ENCODE assay signal across 16 cellular contexts in genomic region chr3:13280122-13280790, GRCh38.
DNase-seq lines count a peak whose midpoint lies in the region; ATAC-seq and TF ChIP-seq lines count a peak whose summit lies in the region.
"Had no signal": no experiment of that assay in that cellular context is flagged by ENCODE, and none has a peak within 500 bp of the region (broad histone marks: within the 10 kb centered on the region; RNA-seq: fewer than 3 reads in every experiment).

No MANE protein-coding gene starts in this region.

- no peak overlapping the region for H3K14ac ChIP-seq in neuronal stem cell (ENCODE audit: low read length)

- H3K27ac Mint-ChIP-seq in chondrocyte (ENCODE audit: unreplicated experiment) = no peak overlapping the region
- H3K27ac Mint-ChIP-seq in T-helper 2 cell treated with Interferon-gamma antibody and Interleukin-4, amounts not matched to agents 5 μg/mL and 100 μg/mL, for 36 hours = no peak overlapping the region
- H3K27ac Mint-ChIP-seq: GM23338 had no signal

- WGBS in heart right ventricle, 2 donors = 94 to 96% methylated on average over 8 of the region's 8 CpGs
- no CpG with 5 or more reads among the region's 8 CpGs for WGBS in neuronal stem cell (ENCODE audit: extremely low coverage in 2 of 2, insufficient read length in 2 of 2, insufficient replicate concordance in 1 of 2), 2 donors

- H2BK12ac ChIP-seq in neuronal stem cell (ENCODE audit: low read length) = no peak overlapping the region

- H3K27me3 ChIP-seq in heart right ventricle = peaks cover 9 to 56% (median 35%) of the 10 kb centered on the region in 7 donors
- H3K27me3 ChIP-seq in neuronal stem cell (ENCODE audit: control insufficient read depth in 3 of 3, insufficient read depth in 3 of 3, low read depth in 1 of 3, low read length in 3 of 3) = peaks cover 2 to 81% (median 28%) of the 10 kb centered on the region in 3 experiments

- no peak overlapping the region for H4K8ac ChIP-seq in neuronal stem cell (ENCODE audit: low read depth, low read length)

- H3K27ac ChIP-seq in heart right ventricle (peak overlapping the region in 8 of 10 donors; percentile 71 to 89 (median 78)), neuronal stem cell (replicated peaks; ENCODE audit: low read length) (no peak overlapping the region)
- H3K27ac ChIP-seq: RWPE1 had no signal

- H3K4me3 Mint-ChIP-seq in chondrocyte (ENCODE audit: unreplicated experiment) = no peak overlapping the region
- no peak overlapping the region for H3K4me3 Mint-ChIP-seq in T-helper 2 cell treated with Interferon-gamma antibody and Interleukin-4, amounts not matched to agents 5 μg/mL and 100 μg/mL, for 36 hours
- no peak overlapping the region for H3K4me3 Mint-ChIP-seq in activated T-cell treated with anti-CD3 and anti-CD28 coated beads, Interleukin-2, amount 50 U/mL, for 4 hours

- peaks cover 8% of the 10 kb centered on the region for H3K36me3 Mint-ChIP-seq in chondrocyte (ENCODE audit: low read depth)
- H3K36me3 Mint-ChIP-seq in T-helper 2 cell treated with Interferon-gamma antibody and Interleukin-4, amounts not matched to agents 5 μg/mL and 100 μg/mL, for 36 hours (ENCODE audit: low read depth) = peaks cover 9% of the 10 kb centered on the region
- no peaks in the 10 kb centered on the region for H3K36me3 Mint-ChIP-seq in activated T-cell treated with anti-CD3 and anti-CD28 coated beads, Interleukin-2, amount 50 U/mL, for 4 hours (ENCODE audit: insufficient read depth)

- H3K9me3 Mint-ChIP-seq in chondrocyte (ENCODE audit: low read depth) = peaks cover 10% of the 10 kb centered on the region
- H3K9me3 Mint-ChIP-seq in T-helper 2 cell treated with Interferon-gamma antibody and Interleukin-4, amounts not matched to agents 5 μg/mL and 100 μg/mL, for 36 hours = peaks cover 13% of the 10 kb centered on the region
- H3K9me3 Mint-ChIP-seq in activated T-cell treated with anti-CD3 and anti-CD28 coated beads, Interleukin-2, amount 50 U/mL, for 4 hours = peaks cover 9% of the 10 kb centered on the region

- peak overlapping the region; percentile 50 for H2BK15ac ChIP-seq in neuronal stem cell (ENCODE audit: low read length)

- peaks cover 22% of the 10 kb centered on the region for H3K4me1 Mint-ChIP-seq in chondrocyte (ENCODE audit: low read depth)
- H3K4me1 Mint-ChIP-seq in T-helper 2 cell treated with Interferon-gamma antibody and Interleukin-4, amounts not matched to agents 5 μg/mL and 100 μg/mL, for 36 hours (ENCODE audit: low read depth) = peaks cover 8% of the 10 kb centered on the region
- peaks cover 5% of the 10 kb centered on the region for H3K4me1 Mint-ChIP-seq in activated T-cell treated with anti-CD3 and anti-CD28 coated beads, Interleukin-2, amount 50 U/mL, for 4 hours (ENCODE audit: low read depth)

- H2BK5ac ChIP-seq in neuronal stem cell (ENCODE audit: low read length) = peak overlapping the region; percentile 58

- DNase-seq in heart right ventricle (no peak), Right ventricle myocardium inferior (ENCODE audit: missing footprints) (no peak), chondrocyte (ENCODE audit: low spot score) (peak; percentile 63), neuronal stem cell (ENCODE audit: low spot score) (no peak), NOMO-1 treated with dmso at 0.1 percent for 144 hours (lab: John Stamatoyannopoulos, UW; ENCODE audit: unreplicated experiment) (no peak), DMS153 (lab: John Stamatoyannopoulos, UW) (no peak)
- no peak for DNase-seq in T-helper 2 cell treated with Interferon-gamma antibody and Interleukin-4, amounts not matched to agents 5 μg/mL and 100 μg/mL, for 36 hours (ENCODE audit: low spot score)
- DNase-seq in activated T-cell treated with anti-CD3 and anti-CD28 coated beads, Interleukin-2, amount 50 U/mL, for 4 hours = no peak
- DNase-seq: DMS 273 treated with DMSO at 0.1 percent for 48 hours, GF-D8, NCI-H1048, NCI-H1436 treated with DMSO at 0.1 percent for 48 hours, NCI-H2029 treated with DMSO at 0.1 percent for 48 hours, NCI-H748 treated with DMSO at 0.1 percent for 48 hours had no signal

- no peak overlapping the region for H3K4ac ChIP-seq in neuronal stem cell (ENCODE audit: low read length)

- H3K4me2 ChIP-seq in neuronal stem cell (ENCODE audit: insufficient read depth, low read length, poor library complexity, severe bottlenecking) = no peak overlapping the region

- no peaks in the 10 kb centered on the region for H3K36me3 ChIP-seq in heart right ventricle
- no peaks in the 10 kb centered on the region for H3K36me3 ChIP-seq in neuronal stem cell (replicated peaks in 1 of 2; ENCODE audit: control insufficient read depth in 2 of 2, insufficient read depth in 2 of 2, low read length in 2 of 2)

- H3K79me1 ChIP-seq in neuronal stem cell (ENCODE audit: low read depth, low read length) = no peaks in the 10 kb centered on the region

- H3K9ac ChIP-seq in neuronal stem cell (ENCODE audit: low read depth, low read length, poor library complexity) = no peak overlapping the region

- peaks cover 0 to 41% (median 22%) of the 10 kb centered on the region in 9 donors for H3K4me1 ChIP-seq in heart right ventricle
- peaks cover 9 to 20% of the 10 kb centered on the region in 2 donors for H3K4me1 ChIP-seq in neuronal stem cell (ENCODE audit: control insufficient read depth in 2 of 2, insufficient read depth in 1 of 2, low read depth in 1 of 2, low read length in 2 of 2)

- H2AK5ac ChIP-seq in neuronal stem cell (ENCODE audit: low read depth, low read length) = peak overlapping the region; percentile 49

- H3K18ac ChIP-seq in neuronal stem cell (ENCODE audit: low read length) = no peak overlapping the region

- no peak overlapping the region for H3K4me3 ChIP-seq in heart right ventricle
- H3K4me3 ChIP-seq in neuronal stem cell (ENCODE audit: low read length in 2 of 2) = no peak overlapping the region
- H3K4me3 ChIP-seq: GM23338 had no signal

- H2AFZ ChIP-seq in neuronal stem cell (ENCODE audit: low read length) = no peak overlapping the region
- H2AFZ ChIP-seq: GM23338 had no signal

- H4K91ac ChIP-seq in neuronal stem cell (ENCODE audit: low read depth, low read length, poor library complexity) = no peak overlapping the region

- H2BK120ac ChIP-seq in neuronal stem cell (ENCODE audit: low read depth, low read length) = no peak overlapping the region

- TF ChIP-seq CTCF in heart right ventricle (IDR thresholded peaks at IDR 0.05) (no peak), chondrocyte (IDR thresholded peaks at IDR 0.05) (no peak)

- H3K9me3 ChIP-seq in heart right ventricle = peaks cover 0 to 12% (median 0%) of the 10 kb centered on the region in 11 donors
- peaks cover 9 to 12% of the 10 kb centered on the region in 2 donors for H3K9me3 ChIP-seq in neuronal stem cell (replicated peaks in 1 of 2; ENCODE audit: control insufficient read depth in 2 of 2, insufficient read depth in 1 of 2, low read depth in 1 of 2, low read length in 2 of 2)

- ATAC-seq in heart right ventricle (no peak), Right ventricle myocardium inferior (no peak)
- ATAC-seq in activated T-cell treated with anti-CD3 and anti-CD28 coated beads, Interleukin-2, amount 50 U/mL, for 4 hours = no peak

- intact Hi-C loops in heart right ventricle (cut with DNase I) = loop anchor here in 5 of 10 donors (5.0 to 10.0 kb wide), 3 partner anchors 175 to 188 kb away; no protein-coding TSS in a partner anchor
- intact Hi-C loops in Right ventricle myocardium inferior (cut with DNase I) = loop anchor here (5.0 kb wide), 1 partner anchor 53 kb away; no protein-coding TSS in a partner anchor

- peaks cover 24% of the 10 kb centered on the region for H3K27me3 Mint-ChIP-seq in chondrocyte (ENCODE audit: low read depth)
- H3K27me3 Mint-ChIP-seq in T-helper 2 cell treated with Interferon-gamma antibody and Interleukin-4, amounts not matched to agents 5 μg/mL and 100 μg/mL, for 36 hours (ENCODE audit: low read depth) = peaks cover 35% of the 10 kb centered on the region
- H3K27me3 Mint-ChIP-seq in activated T-cell treated with anti-CD3 and anti-CD28 coated beads, Interleukin-2, amount 50 U/mL, for 4 hours (ENCODE audit: low read depth) = peaks cover 46% of the 10 kb centered on the region

- H3K23ac ChIP-seq in neuronal stem cell (ENCODE audit: low read depth, low read length, poor library complexity) = no peak overlapping the region
